33 cellular contexts compared by ENCODE assay signal in genomic region chr7:66219805-66220204, GRCh38. TPM values are rescaled to one million over a fixed set of nuclear protein-coding genes. Genes with fewer than 3 reads are reported as not detected.
A peak's percentile ranks its signal among the peaks of the same experiment; 100 is the strongest.
DNase-seq lines count a peak whose midpoint lies in the region; ATAC-seq, FAIRE-seq and TF ChIP-seq lines count a peak whose summit lies in the region.
"Had no signal": no experiment of that assay in that cellular context is flagged by ENCODE, and none has a peak within 500 bp of the region (broad histone marks: within the 10 kb centered on the region; RNA-seq: fewer than 3 reads in every experiment).

No MANE protein-coding gene starts in this region.

- TF ChIP-seq RAD21 in liver (IDR thresholded peaks at IDR 0.05), result peak; percentile 21 to 38
- no peak for TF ChIP-seq RAD21 in HepG2 (CRISPR knock-in tag; IDR thresholded peaks at IDR 0.05)

- CTCF ChIA-PET in HepG2 (lab: Yijun Ruan, JAX; ENCODE audit: low intra/inter-chr PET ratio, low total read pairs), result no interaction called here

- peaks cover 48% of the 10 kb centered on the region for H3K79me2 ChIP-seq in HepG2 (ENCODE audit: insufficient read depth, low read length)
- peaks cover 100% of the 10 kb centered on the region for H3K79me2 ChIP-seq in smooth muscle cell (ENCODE audit: low read depth)

- in situ Hi-C loops in HepG2 (cut with HindIII; ENCODE audit: extremely low pct_ligation_motif_present, low pct_unique_long_range_greater_than_20kb), result no loop called here

- no TSS peak for BruUV-seq in HepG2 (replicated peaks; lab: Mats Ljungman, UMichigan)

- 37% methylated on average over 1 of the region's 1 CpG for WGBS in liver
- 65% methylated on average over 1 of the region's 1 CpG for WGBS in HepG2 (ENCODE audit: low lambda C conversion rate)
- WGBS in right lobe of liver (ENCODE audit: insufficient coverage, low coverage, low lambda C conversion rate, missing lambda C conversion rate), result 15% methylated on average over 1 of the region's 1 CpG
- WGBS in smooth muscle cell (ENCODE audit: low lambda C conversion rate), result 92% methylated on average over 1 of the region's 1 CpG

- peak overlapping the region in 1 of 2 donors; percentile 76 for H3K27ac ChIP-seq in liver (ENCODE audit: low read depth in 1 of 2, low read length in 2 of 2)
- no peak overlapping the region for H3K27ac ChIP-seq in HepG2 (ENCODE audit: extremely low read length, insufficient read depth, low read length)
- H3K27ac ChIP-seq in right lobe of liver, result peak overlapping the region in 2 of 3 donors; percentile 22 to 58
- H3K27ac ChIP-seq in smooth muscle cell (ENCODE audit: low read depth), result no peak overlapping the region
- H3K27ac ChIP-seq: 22Rv1; A549; BLaER1; BLaER1 treated with 17β-estradiol and CSF1 and Interleukin-3, amounts not matched to agents 10 nM and 100 nM; C4-2B had no signal

- intact Hi-C loops in HepG2 (cut with micrococcal nuclease; ENCODE audit: unreplicated experiment) (no loop called here), right lobe of liver (cut with DNase I) (no loop called here)

- POLR2A ChIA-PET in HepG2 (lab: Yijun Ruan, JAX), result no interaction called here

- H2AFZ ChIP-seq in HepG2 (ENCODE audit: low read length) (no peak overlapping the region), smooth muscle cell (ENCODE audit: low read depth) (no peak overlapping the region)

- no peaks in the 10 kb centered on the region for H3K27me3 ChIP-seq in liver (ENCODE audit: control insufficient read depth in 4 of 4, insufficient read depth in 4 of 4, low read length in 3 of 4)
- no peaks in the 10 kb centered on the region for H3K27me3 ChIP-seq in HepG2 (ENCODE audit: control insufficient read depth in 1 of 2, insufficient read depth in 2 of 2, low read length in 2 of 2)
- H3K27me3 ChIP-seq in right lobe of liver, result no peaks in the 10 kb centered on the region
- H3K27me3 ChIP-seq in smooth muscle cell (ENCODE audit: low read depth), result no peaks in the 10 kb centered on the region
- H3K27me3 ChIP-seq: BE2C; BLaER1; BLaER1 treated with 17β-estradiol and CSF1 and Interleukin-3, amounts not matched to agents 10 nM and 100 nM had no signal

- H3K4me1 ChIP-seq in liver (ENCODE audit: control insufficient read depth in 4 of 4, insufficient read depth in 4 of 4, low read length in 3 of 4) (peaks cover 18 to 47% (median 42%) of the 10 kb centered on the region in 4 donors), HepG2 (ENCODE audit: insufficient read depth, low read length) (peaks cover 37% of the 10 kb centered on the region), right lobe of liver (peaks cover 0 to 71% (median 31%) of the 10 kb centered on the region in 4 donors), smooth muscle cell (ENCODE audit: low read depth) (no peaks in the 10 kb centered on the region)
- H3K4me1 ChIP-seq: A549, BE2C, BLaER1 had no signal

- DNase-seq in HepG2 (ENCODE audit: low spot score) (no peak), left lobe of liver (ENCODE audit: low spot score) (no peak), right lobe of liver (no peak), GM10266 (ENCODE audit: extremely low spot score) (no peak), smooth muscle cell (lab: John Stamatoyannopoulos, UW; ENCODE audit: unreplicated experiment) (no peak)
- DNase-seq: 8988T; ACHN; AML-193; BE2C; C1 segment of cervical spinal cord; Caco-2; Calu3; CD4-positive, alpha-beta memory T cell; CD4-positive, alpha-beta T cell; CD4-positive, CD25-positive, alpha-beta regulatory T cell; CD8-positive, alpha-beta memory T cell; CD8-positive, alpha-beta T cell; COR-L47; DMS 273 treated with DMSO at 0.1 percent for 48 hours; DMS153; DMS53; DMS79; DMS79 treated with DMSO at 0.1 percent for 48 hours; DND-41; EL had no signal

- peaks cover 4% of the 10 kb centered on the region for H3F3A ChIP-seq in smooth muscle cell (ENCODE audit: low read depth)

- no peak for TF ChIP-seq POLR2A in HepG2 (IDR thresholded peaks at IDR 0.05; ENCODE audit: insufficient read depth in 1 of 2, low read depth in 2 of 2, low read length in 2 of 2)
- TF ChIP-seq POLR2A in right lobe of liver (IDR thresholded peaks at IDR 0.05), result no peak

- FAIRE-seq in HepG2 (lab: Jason Lieb, UNC), result no peak
- FAIRE-seq: A204.1, A549, D721Med had no signal

- no peaks in the 10 kb centered on the region for H4K20me1 ChIP-seq in HepG2 (ENCODE audit: insufficient read depth, low read length)
- peaks cover 99% of the 10 kb centered on the region for H4K20me1 ChIP-seq in smooth muscle cell (ENCODE audit: low read depth)

- H3K4me2 ChIP-seq in HepG2 (ENCODE audit: low read depth, low read length) (no peak overlapping the region), smooth muscle cell (no peak overlapping the region)
- H3K4me2 ChIP-seq: A549; BLaER1; BLaER1 treated with 17β-estradiol and CSF1 and Interleukin-3, amounts not matched to agents 10 nM and 100 nM had no signal

- ATAC-seq in HepG2 (no peak), left lobe of liver (peak; percentile 35), right lobe of liver (peak; percentile 34 to 59 (median 41))
- ATAC-seq: A549; CD8-positive, alpha-beta T cell had no signal

- H3K36me3 ChIP-seq in liver (ENCODE audit: control insufficient read depth in 4 of 4, insufficient read depth in 3 of 4, low read depth in 1 of 4, low read length in 3 of 4), result no peaks in the 10 kb centered on the region
- no peaks in the 10 kb centered on the region for H3K36me3 ChIP-seq in HepG2 (replicated peaks in 1 of 2; ENCODE audit: control insufficient read depth in 1 of 2, insufficient read depth in 2 of 2, low read length in 2 of 2)
- no peaks in the 10 kb centered on the region for H3K36me3 ChIP-seq in right lobe of liver
- no peaks in the 10 kb centered on the region for H3K36me3 ChIP-seq in smooth muscle cell (ENCODE audit: low read depth)
- H3K36me3 ChIP-seq: BE2C, BLaER1 had no signal

- H3K4me3 ChIP-seq in liver (ENCODE audit: low read depth in 1 of 3, low read length in 3 of 3) (no peak overlapping the region), HepG2 (replicated peaks in 1 of 3; ENCODE audit: insufficient read depth in 1 of 3, low read depth in 2 of 3, low read length in 3 of 3) (no peak overlapping the region), right lobe of liver (no peak overlapping the region), smooth muscle cell (no peak overlapping the region)
- H3K4me3 ChIP-seq: A549; BLaER1; BLaER1 treated with 17β-estradiol and CSF1 and Interleukin-3, amounts not matched to agents 10 nM and 100 nM had no signal

- no peak for TF ChIP-seq EP300 in HepG2 (IDR thresholded peaks at IDR 0.05; ENCODE audit: low read depth in 2 of 2, low read length in 2 of 2)
- no peak for TF ChIP-seq EP300 in HepG2 (CRISPR knock-in tag; IDR thresholded peaks at IDR 0.05; ENCODE audit: borderline replicate concordance)

- H3K9ac ChIP-seq in liver (ENCODE audit: low read depth in 1 of 2, low read length in 2 of 2), result no peak overlapping the region
- H3K9ac ChIP-seq in HepG2 (ENCODE audit: insufficient read depth, low read depth, low read length), result no peak overlapping the region
- no peak overlapping the region for H3K9ac ChIP-seq in smooth muscle cell (ENCODE audit: low read depth)
- H3K9ac ChIP-seq: BLaER1; BLaER1 treated with 17β-estradiol and CSF1 and Interleukin-3, amounts not matched to agents 10 nM and 100 nM had no signal

- no peak for TF ChIP-seq CTCF in liver (IDR thresholded peaks at IDR 0.05; ENCODE audit: low read depth, low read length, missing input control)
- no peak for TF ChIP-seq CTCF in HepG2 (CRISPR knock-in tag; IDR thresholded peaks at IDR 0.05)
- no peak for TF ChIP-seq CTCF in right lobe of liver (IDR thresholded peaks at IDR 0.05)
- no peak for TF ChIP-seq CTCF in GM10266 (IDR thresholded peaks at IDR 0.05; ENCODE audit: control insufficient read depth, insufficient read depth, low read depth, missing control alignments)
- TF ChIP-seq CTCF in smooth muscle cell (IDR thresholded peaks at IDR 0.05; ENCODE audit: borderline replicate concordance, insufficient read depth, poor library complexity, severe bottlenecking), result no peak

- H3K9me3 ChIP-seq in liver (ENCODE audit: control insufficient read depth in 4 of 4, low read length in 3 of 4), result no peaks in the 10 kb centered on the region
- no peaks in the 10 kb centered on the region for H3K9me3 ChIP-seq in HepG2 (ENCODE audit: low read length)
- H3K9me3 ChIP-seq in right lobe of liver, result no peaks in the 10 kb centered on the region
- no peaks in the 10 kb centered on the region for H3K9me3 ChIP-seq in smooth muscle cell (replicated peaks; ENCODE audit: low read depth)
- H3K9me3 ChIP-seq: A549, BE2C, Caco-2 had no signal

TF ChIP-seq in liver, 16 proteins besides CTCF, POLR2A, EP300 and RAD21 (continues in another document):
- no peak for TF ChIP-seq FOXA1 (IDR thresholded peaks at IDR 0.05)
- TF ChIP-seq SP1 (IDR thresholded peaks at IDR 0.05), result no peak
- TF ChIP-seq RXRA (IDR thresholded peaks at IDR 0.05), result peak; percentile 60

RNA-seq across cellular contexts. Expression of gene TPST1, which starts 14.7 kb away (rescaled TPM):
- total RNA-seq in liver (10 to 100 TPM; 26.8 to 62.5 TPM), HepG2 (2016; rRNA removed; fragmentation: Illumina TruSeq; extraction: Trizol) (11.8 and 24.3 TPM in 2 replicates), left lobe of liver (14.5 TPM), right lobe of liver (10 to 100 TPM; 18.0 to 40.5 (median 26.3) TPM), smooth muscle cell (133 and 155 TPM in 2 replicates)
- polyA plus RNA-seq in liver (10 to 100 TPM; 23.8 to 24.7 TPM), HepG2 (2011; rRNA removed) (34.1 and 35.0 TPM in 2 replicates), smooth muscle cell (122 and 139 TPM in 2 replicates)
- total RNA-seq in HepG2 (2016; cell fraction: cytosol; rRNA removed; fragmentation: Illumina TruSeq; extraction: Trizol; ENCODE audit: low read depth), result 45.8 and 49.7 TPM in 2 replicates
- 14.5 and 23.4 TPM in 2 replicates for total RNA-seq in HepG2 (2016; cell fraction: insoluble cytoplasmic fraction; rRNA removed; fragmentation: Illumina TruSeq; extraction: Trizol)
- 29.0 and 32.2 TPM in 2 replicates for total RNA-seq in HepG2 (2016; cell fraction: membrane; rRNA removed; fragmentation: Illumina TruSeq; extraction: Trizol)
- total RNA-seq in HepG2 (2016; cell fraction: nucleus; rRNA removed; fragmentation: Illumina TruSeq; extraction: Trizol), result 32.2 and 33.4 TPM in 2 replicates
- polyA plus RNA-seq in HepG2 (2011; cell fraction: cytosol; rRNA removed), result 21.1 and 29.0 TPM in 2 replicates
- polyA plus RNA-seq in HepG2 (2011; cell fraction: nucleus; rRNA removed), result 14.9 and 16.8 TPM in 2 replicates
- polyA plus RNA-seq in HepG2 (2012), result 19.1 and 32.8 TPM in 2 replicates
- polyA plus RNA-seq in HepG2 (2016; cell fraction: cytosol; fragmentation: Illumina TruSeq; extraction: Trizol; ENCODE audit: low read depth), result 5.7 and 9.5 TPM in 2 replicates
- 14.3 and 14.7 TPM in 2 replicates for polyA plus RNA-seq in HepG2 (2016; cell fraction: insoluble cytoplasmic fraction; fragmentation: Illumina TruSeq; extraction: Trizol; ENCODE audit: low read depth)
- 11.2 and 15.8 TPM in 2 replicates for polyA plus RNA-seq in HepG2 (2016; cell fraction: membrane; fragmentation: Illumina TruSeq; extraction: Trizol; ENCODE audit: low read depth)
- 31.5 and 33.9 TPM in 2 replicates for polyA plus RNA-seq in HepG2 (2016; cell fraction: nucleus; fragmentation: Illumina TruSeq; extraction: Trizol; ENCODE audit: insufficient read depth, low read depth)
- polyA minus RNA-seq in HepG2 (2011; rRNA and poly(A)+ RNA removed; ENCODE audit: low replicate concordance), result 6.5 and 39.5 TPM in 2 replicates
- polyA minus RNA-seq in HepG2 (2011; cell fraction: cytosol; rRNA and poly(A)+ RNA removed), result 26.0 and 29.6 TPM in 2 replicates
- polyA minus RNA-seq in HepG2 (2011; cell fraction: nucleus; rRNA and poly(A)+ RNA removed), result 66.4 and 75.1 TPM in 2 replicates

Comparison
In these comparisons a context has a peak if more than half of its experiments do, and no peak if none do; other contexts are left out.
1. H3K27ac ChIP-seq: peak in right lobe of liver (2 of 3); none in HepG2 (single experiment) and smooth muscle cell (single experiment).